Comparison of ENCODE assay signal across 8 cellular contexts in the genomic region with DNA sequence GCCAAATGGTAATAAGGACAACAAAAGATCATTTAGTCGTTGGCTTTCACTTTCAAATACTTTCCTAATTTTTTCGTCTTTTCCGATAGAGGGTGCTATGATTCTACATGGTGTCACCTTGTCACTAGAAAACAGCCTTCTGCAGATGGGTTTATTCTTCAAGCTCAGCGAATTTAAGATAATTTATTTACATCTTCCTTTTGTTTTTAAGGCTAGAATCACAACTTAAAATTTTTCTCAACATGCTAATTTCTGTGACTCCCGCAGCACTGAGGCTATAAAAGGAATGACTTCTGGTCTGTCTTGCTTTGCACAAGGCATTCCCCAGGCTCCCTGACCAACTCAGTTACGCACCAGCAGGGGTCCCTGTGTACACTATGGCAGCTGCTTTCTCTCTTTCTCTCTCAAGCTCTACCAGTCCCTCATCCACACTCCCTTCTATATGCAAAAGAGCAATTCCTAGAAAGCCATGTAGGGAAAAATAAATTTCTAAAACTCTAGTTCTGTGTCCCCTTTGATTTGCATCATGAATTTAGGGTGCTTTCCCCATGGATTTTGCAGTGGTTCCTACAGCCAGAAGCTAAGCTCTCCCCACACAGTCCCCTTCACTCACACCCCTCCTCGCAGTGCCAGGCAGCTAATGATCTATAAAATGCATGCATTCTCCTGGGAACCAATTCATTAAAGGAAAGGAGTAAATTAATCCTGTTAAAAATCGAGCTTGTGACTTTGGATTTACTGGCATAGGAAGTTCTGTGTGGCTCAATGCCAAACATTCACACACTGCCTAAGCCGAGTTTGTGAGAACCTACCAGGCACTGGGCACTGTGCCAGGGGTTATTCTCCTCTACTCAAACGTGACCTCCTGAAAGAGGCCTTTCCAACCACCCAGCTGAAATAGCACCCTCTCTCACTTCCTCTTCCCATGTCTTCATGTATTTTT.
DNase-seq lines count a peak whose midpoint lies in the region; ATAC-seq and TF ChIP-seq lines count a peak whose summit lies in the region.

No MANE protein-coding gene starts in this region.

- H3K27ac ChIP-seq in breast epithelium (no peak overlapping the region), iPS-20b (ENCODE audit: low read length) (no peak overlapping the region), smooth muscle cell (ENCODE audit: low read depth) (no peak overlapping the region)

- peak overlapping the region; percentile 27 for H2AFZ ChIP-seq in smooth muscle cell (ENCODE audit: low read depth)

- no peak for TF ChIP-seq POLR2A in breast epithelium (IDR thresholded peaks at IDR 0.05)

- POLR2A ChIA-PET in AG04449 (lab: Yijun Ruan, JAX) = no interaction called here

- peak overlapping the region; percentile 81 for H3K4me2 ChIP-seq in smooth muscle cell

- H3K36me3 ChIP-seq in breast epithelium (no peaks in the 10 kb centered on the region), iPS-20b (ENCODE audit: insufficient read depth, low read depth, low read length) (no peaks in the 10 kb centered on the region), smooth muscle cell (ENCODE audit: low read depth) (no peaks in the 10 kb centered on the region)

- intact Hi-C loops in breast epithelium (cut with DNase I; ENCODE audit: low total_unique reads) = no loop called here

- H3F3A ChIP-seq in smooth muscle cell (ENCODE audit: low read depth) = no peaks in the 10 kb centered on the region

- H3K9ac ChIP-seq in iPS-20b (ENCODE audit: low read depth, low read length) (no peak overlapping the region), smooth muscle cell (ENCODE audit: low read depth) (no peak overlapping the region)

- H3K9me3 ChIP-seq in breast epithelium (no peaks in the 10 kb centered on the region), iPS-20b (ENCODE audit: insufficient read depth, low read depth, low read length) (no peaks in the 10 kb centered on the region), smooth muscle cell (replicated peaks; ENCODE audit: low read depth) (no peaks in the 10 kb centered on the region)

- H4K20me1 ChIP-seq in smooth muscle cell (ENCODE audit: low read depth) = no peaks in the 10 kb centered on the region

- H3K4me3 ChIP-seq in AG04449 (ENCODE audit: low read depth, low read length) = no peak overlapping the region
- H3K4me3 ChIP-seq in breast epithelium = peak overlapping the region in 2 of 3 donors; percentile 17 to 26
- H3K4me3 ChIP-seq in iPS-20b (ENCODE audit: low read length) = peak overlapping the region; percentile 49
- peak overlapping the region; percentile 42 for H3K4me3 ChIP-seq in smooth muscle cell

- ATAC-seq in GM18502 (IDR thresholded peaks at IDR 0.05; ENCODE audit: poor library complexity, unreplicated experiment) (peak; percentile 82), HG02870 (IDR thresholded peaks at IDR 0.05; ENCODE audit: unreplicated experiment) (peak; percentile 81)

- peak; percentile 34 for TF ChIP-seq CTCF in AG04449 (IDR thresholded peaks at IDR 0.05; ENCODE audit: insufficient read depth, low read length, missing control alignments)
- peak; percentile 26 to 71 (median 68) for TF ChIP-seq CTCF in breast epithelium (IDR thresholded peaks at IDR 0.05)
- peak; percentile 63 for TF ChIP-seq CTCF in smooth muscle cell (IDR thresholded peaks at IDR 0.05; ENCODE audit: borderline replicate concordance, insufficient read depth, poor library complexity, severe bottlenecking)

- no peak for DNase-seq in AG04449 (ENCODE audit: low read depth, low spot score)
- DNase-seq in NCI-H1092 treated with DMSO at 0.1 percent for 48 hours (lab: John Stamatoyannopoulos, UW) = peak; percentile 92
- peak; percentile 84 for DNase-seq in SK-N-DZ (ENCODE audit: low spot score)
- peak; percentile 48 to 55 for DNase-seq in breast epithelium (ENCODE audit: low spot score in 2 of 2)
- peak; percentile 1 for DNase-seq in smooth muscle cell (lab: John Stamatoyannopoulos, UW; ENCODE audit: unreplicated experiment)

- 19% methylated on average over 10 of the region's 10 CpGs for WGBS in smooth muscle cell (ENCODE audit: low lambda C conversion rate)

- no peaks in the 10 kb centered on the region for H3K4me1 ChIP-seq in breast epithelium
- no peaks in the 10 kb centered on the region for H3K4me1 ChIP-seq in iPS-20b (ENCODE audit: insufficient read depth, low read length)
- H3K4me1 ChIP-seq in smooth muscle cell (ENCODE audit: low read depth) = no peaks in the 10 kb centered on the region

- CTCF ChIA-PET in AG04449 (lab: Yijun Ruan, JAX) = interaction anchor here (0.9 to 1.6 kb wide), 5 partner anchors 13 to 105 kb away, joined by 3 to 16 read pairs (median 3); no protein-coding TSS in a partner anchor

- no peaks in the 10 kb centered on the region for H3K27me3 ChIP-seq in breast epithelium
- H3K27me3 ChIP-seq in iPS-20b (ENCODE audit: insufficient read depth, low read length) = no peaks in the 10 kb centered on the region
- H3K27me3 ChIP-seq in smooth muscle cell (ENCODE audit: low read depth) = no peaks in the 10 kb centered on the region

- no peaks in the 10 kb centered on the region for H3K79me2 ChIP-seq in smooth muscle cell (ENCODE audit: low read depth)
